Comparison of ENCODE assay signal across 1 cellular context in the genomic region with DNA sequence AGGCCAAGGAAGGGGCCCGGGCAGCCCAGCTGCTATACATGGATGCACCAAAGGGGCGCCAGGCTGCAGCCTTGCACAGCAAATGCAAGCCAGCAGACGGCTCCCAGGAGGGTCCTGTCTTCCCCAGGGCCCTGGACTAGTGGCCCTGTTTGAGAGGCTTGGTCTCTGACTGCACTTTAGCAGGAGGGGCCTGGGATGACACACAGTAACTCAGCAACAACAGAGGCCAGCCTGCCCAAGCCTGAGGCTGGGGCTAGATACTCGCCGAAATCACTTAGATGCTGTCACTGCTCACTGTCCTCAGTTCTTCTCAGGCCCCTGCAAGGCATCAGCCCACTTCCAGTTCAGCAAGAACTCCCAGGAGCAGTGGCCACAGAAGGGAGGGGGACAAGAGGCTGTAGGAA.
TF ChIP-seq lines count a peak whose summit lies in the region.

No MANE protein-coding gene starts in this region.

TF ChIP-seq in HEK293, 187 proteins besides CTCF, POLR2A, EP300 and RAD21 (continued from another document):
- TF ChIP-seq, protein P1, sequence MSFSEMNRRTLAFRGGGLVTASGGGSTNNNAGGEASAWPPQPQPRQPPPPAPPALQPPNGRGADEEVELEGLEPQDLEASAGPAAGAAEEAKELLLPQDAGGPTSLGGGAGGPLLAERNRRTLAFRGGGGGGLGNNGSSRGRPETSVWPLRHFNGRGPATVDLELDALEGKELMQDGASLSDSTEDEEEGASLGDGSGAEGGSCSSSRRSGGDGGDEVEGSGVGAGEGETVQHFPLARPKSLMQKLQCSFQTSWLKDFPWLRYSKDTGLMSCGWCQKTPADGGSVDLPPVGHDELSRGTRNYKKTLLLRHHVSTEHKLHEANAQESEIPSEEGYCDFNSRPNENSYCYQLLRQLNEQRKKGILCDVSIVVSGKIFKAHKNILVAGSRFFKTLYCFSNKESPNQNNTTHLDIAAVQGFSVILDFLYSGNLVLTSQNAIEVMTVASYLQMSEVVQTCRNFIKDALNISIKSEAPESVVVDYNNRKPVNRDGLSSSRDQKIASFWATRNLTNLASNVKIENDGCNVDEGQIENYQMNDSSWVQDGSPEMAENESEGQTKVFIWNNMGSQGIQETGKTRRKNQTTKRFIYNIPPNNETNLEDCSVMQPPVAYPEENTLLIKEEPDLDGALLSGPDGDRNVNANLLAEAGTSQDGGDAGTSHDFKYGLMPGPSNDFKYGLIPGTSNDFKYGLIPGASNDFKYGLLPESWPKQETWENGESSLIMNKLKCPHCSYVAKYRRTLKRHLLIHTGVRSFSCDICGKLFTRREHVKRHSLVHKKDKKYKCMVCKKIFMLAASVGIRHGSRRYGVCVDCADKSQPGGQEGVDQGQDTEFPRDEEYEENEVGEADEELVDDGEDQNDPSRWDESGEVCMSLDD (tag by site-specific recombination; IDR thresholded peaks at IDR 0.05), result no peak
- TF ChIP-seq ZBTB7A (tag by site-specific recombination; IDR thresholded peaks at IDR 0.05; ENCODE audit: low read depth) (no peak), BCL11B (tag by site-specific recombination; IDR thresholded peaks at IDR 0.05; ENCODE audit: low read depth) (no peak), ZNF221 (tag by site-specific recombination; IDR thresholded peaks at IDR 0.05; ENCODE audit: borderline replicate concordance) (no peak), ZNF211 (tag by site-specific recombination; IDR thresholded peaks at IDR 0.05; ENCODE audit: low read depth) (no peak), RBAK (tag by site-specific recombination; IDR thresholded peaks at IDR 0.05) (no peak), ZNF843 (tag by site-specific recombination; IDR thresholded peaks at IDR 0.05) (no peak), ZFHX2 (tag by site-specific recombination; conservative IDR thresholded peaks at IDR 0.05) (no peak), ZNF596 (tag by site-specific recombination; IDR thresholded peaks at IDR 0.05) (no peak), ZNF654 (tag by site-specific recombination; IDR thresholded peaks at IDR 0.05; ENCODE audit: low read depth) (no peak)
- TF ChIP-seq, protein P2, sequence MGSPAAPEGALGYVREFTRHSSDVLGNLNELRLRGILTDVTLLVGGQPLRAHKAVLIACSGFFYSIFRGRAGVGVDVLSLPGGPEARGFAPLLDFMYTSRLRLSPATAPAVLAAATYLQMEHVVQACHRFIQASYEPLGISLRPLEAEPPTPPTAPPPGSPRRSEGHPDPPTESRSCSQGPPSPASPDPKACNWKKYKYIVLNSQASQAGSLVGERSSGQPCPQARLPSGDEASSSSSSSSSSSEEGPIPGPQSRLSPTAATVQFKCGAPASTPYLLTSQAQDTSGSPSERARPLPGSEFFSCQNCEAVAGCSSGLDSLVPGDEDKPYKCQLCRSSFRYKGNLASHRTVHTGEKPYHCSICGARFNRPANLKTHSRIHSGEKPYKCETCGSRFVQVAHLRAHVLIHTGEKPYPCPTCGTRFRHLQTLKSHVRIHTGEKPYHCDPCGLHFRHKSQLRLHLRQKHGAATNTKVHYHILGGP (tag by site-specific recombination; IDR thresholded peaks at IDR 0.05), result no peak
- TF ChIP-seq, protein P3, sequence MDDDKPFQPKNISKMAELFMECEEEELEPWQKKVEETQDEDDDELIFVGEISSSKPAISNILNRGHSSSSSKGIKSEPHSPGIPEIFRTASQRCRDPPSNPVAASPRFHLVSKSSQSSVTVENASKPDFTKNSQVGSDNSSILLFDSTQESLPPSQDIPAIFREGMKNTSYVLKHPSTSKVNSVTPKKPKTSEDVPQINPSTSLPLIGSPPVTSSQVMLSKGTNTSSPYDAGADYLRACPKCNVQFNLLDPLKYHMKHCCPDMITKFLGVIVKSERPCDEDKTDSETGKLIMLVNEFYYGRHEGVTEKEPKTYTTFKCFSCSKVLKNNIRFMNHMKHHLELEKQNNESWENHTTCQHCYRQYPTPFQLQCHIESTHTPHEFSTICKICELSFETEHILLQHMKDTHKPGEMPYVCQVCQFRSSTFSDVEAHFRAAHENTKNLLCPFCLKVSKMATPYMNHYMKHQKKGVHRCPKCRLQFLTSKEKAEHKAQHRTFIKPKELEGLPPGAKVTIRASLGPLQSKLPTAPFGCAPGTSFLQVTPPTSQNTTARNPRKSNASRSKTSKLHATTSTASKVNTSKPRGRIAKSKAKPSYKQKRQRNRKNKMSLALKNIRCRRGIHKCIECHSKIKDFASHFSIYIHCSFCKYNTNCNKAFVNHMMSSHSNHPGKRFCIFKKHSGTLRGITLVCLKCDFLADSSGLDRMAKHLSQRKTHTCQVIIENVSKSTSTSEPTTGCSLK (tag by site-specific recombination; IDR thresholded peaks at IDR 0.05), result no peak
